Comparison of ENCODE assay signal across 9 cellular contexts in the genomic region with DNA sequence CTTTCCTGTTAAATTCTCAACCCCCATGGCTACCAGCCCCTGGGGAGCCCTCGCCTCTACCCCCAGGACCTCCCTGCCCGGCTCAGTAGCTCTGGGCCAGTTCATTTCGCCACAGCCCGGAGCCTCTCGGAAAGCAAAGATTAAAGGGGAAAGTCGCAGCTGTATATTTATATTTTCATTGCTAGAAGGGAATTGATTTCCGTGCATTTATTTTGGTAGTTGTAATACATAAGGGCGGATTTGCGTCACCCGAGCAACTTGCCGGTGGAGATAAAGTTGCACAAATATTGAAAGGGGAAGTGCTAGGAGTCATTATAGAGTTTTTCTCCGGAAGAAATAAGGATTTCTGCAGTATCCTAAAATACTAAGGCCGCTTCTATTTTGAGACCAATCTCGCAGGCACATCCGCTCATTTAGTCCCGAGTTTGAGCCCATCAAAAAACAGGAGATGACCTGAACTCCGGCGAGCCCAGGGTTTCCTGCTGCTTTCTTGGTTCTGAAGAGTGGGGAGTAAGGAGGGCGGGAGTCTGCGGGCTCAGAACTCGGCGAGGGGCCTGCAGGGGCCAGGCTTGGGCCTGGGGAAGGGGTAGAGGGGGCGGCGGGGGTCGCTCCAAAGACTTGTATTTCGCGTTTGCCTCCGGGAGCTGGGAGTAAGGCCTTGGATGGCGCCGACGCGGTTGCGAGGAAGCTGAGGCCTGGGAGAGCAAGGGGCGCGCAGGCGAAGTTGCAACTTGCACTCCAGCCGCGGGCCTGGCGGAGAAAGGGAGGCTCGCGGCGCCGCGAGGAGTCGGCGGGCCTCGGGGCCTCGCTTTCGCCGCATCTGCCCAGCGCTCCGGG. TPM values are rescaled to one million over a fixed set of nuclear protein-coding genes. Genes with fewer than 3 reads are reported as not detected.
DNase-seq lines count a peak whose midpoint lies in the region; ATAC-seq and TF ChIP-seq lines count a peak whose summit lies in the region.
"Had no signal": no experiment of that assay in that cellular context is flagged by ENCODE, and none has a peak within 500 bp of the region (broad histone marks: within the 10 kb centered on the region; RNA-seq: fewer than 3 reads in every experiment).

No MANE protein-coding gene starts in this region.

- ATAC-seq in upper lobe of right lung (no peak), HG03439 (IDR thresholded peaks at IDR 0.05; ENCODE audit: unreplicated experiment) (no peak), GM21825 (IDR thresholded peaks at IDR 0.05; ENCODE audit: unreplicated experiment) (no peak)

- no peaks in the 10 kb centered on the region for H3K36me3 ChIP-seq in mucosa of rectum (ENCODE audit: control insufficient read depth in 2 of 2, insufficient read depth in 2 of 2, low read length in 2 of 2)
- H3K36me3 ChIP-seq in upper lobe of right lung = no peaks in the 10 kb centered on the region

- peaks cover 38% of the 10 kb centered on the region for H3K4me1 Mint-ChIP-seq in activated naive CD8-positive, alpha-beta T cell (ENCODE audit: low read depth)
- H3K4me1 Mint-ChIP-seq in activated naive CD8-positive, alpha-beta T cell treated with anti-CD3 and anti-CD28 coated beads for 36 hours = peaks cover 31% of the 10 kb centered on the region

- peak overlapping the region; percentile 35 for H3K4me3 Mint-ChIP-seq in activated naive CD8-positive, alpha-beta T cell
- no peak overlapping the region for H3K4me3 Mint-ChIP-seq in activated naive CD8-positive, alpha-beta T cell treated with anti-CD3 and anti-CD28 coated beads for 36 hours

- no peaks in the 10 kb centered on the region for H3K9me3 Mint-ChIP-seq in activated naive CD8-positive, alpha-beta T cell (ENCODE audit: low read depth)
- no peaks in the 10 kb centered on the region for H3K9me3 Mint-ChIP-seq in activated naive CD8-positive, alpha-beta T cell treated with anti-CD3 and anti-CD28 coated beads for 36 hours

- H3K27me3 ChIP-seq in mucosa of rectum (ENCODE audit: control insufficient read depth in 2 of 2, insufficient read depth in 2 of 2, low read length in 2 of 2) (peaks cover 6 to 21% of the 10 kb centered on the region in 2 donors), upper lobe of right lung (no peaks in the 10 kb centered on the region)

- H3K27ac Mint-ChIP-seq in activated naive CD8-positive, alpha-beta T cell = no peak overlapping the region
- no peak overlapping the region for H3K27ac Mint-ChIP-seq in activated naive CD8-positive, alpha-beta T cell treated with anti-CD3 and anti-CD28 coated beads for 36 hours

- no peak for TF ChIP-seq POLR2A in erythroblast (IDR thresholded peaks at IDR 0.05; ENCODE audit: low read length)

- peaks cover 9 to 16% of the 10 kb centered on the region in 2 donors for H3K4me1 ChIP-seq in mucosa of rectum (ENCODE audit: control insufficient read depth in 2 of 2, insufficient read depth in 2 of 2, low read length in 2 of 2)
- peaks cover 27% of the 10 kb centered on the region for H3K4me1 ChIP-seq in upper lobe of right lung

- DNase-seq in activated naive CD8-positive, alpha-beta T cell treated with anti-CD3 and anti-CD28 coated beads for 36 hours = no peak
- DNase-seq in erythroblast (lab: John Stamatoyannopoulos, UW) (peak; percentile 41 to 56), upper lobe of right lung (peak; percentile 69)
- DNase-seq in stimulated activated CD4-positive, alpha-beta T cell treated with anti-CD3 and anti-CD28 coated beads, Interleukin-4, amount 100 ng/mL, for 24 hours = no peak

- H3K36me3 Mint-ChIP-seq in activated naive CD8-positive, alpha-beta T cell = no peaks in the 10 kb centered on the region
- H3K36me3 Mint-ChIP-seq in activated naive CD8-positive, alpha-beta T cell treated with anti-CD3 and anti-CD28 coated beads for 36 hours = no peaks in the 10 kb centered on the region

- peaks cover 64% of the 10 kb centered on the region for H3K27me3 Mint-ChIP-seq in activated naive CD8-positive, alpha-beta T cell
- H3K27me3 Mint-ChIP-seq in activated naive CD8-positive, alpha-beta T cell treated with anti-CD3 and anti-CD28 coated beads for 36 hours = peaks cover 90% of the 10 kb centered on the region

- peak overlapping the region; percentile 19 to 61 for H3K4me3 ChIP-seq in mucosa of rectum (ENCODE audit: low read length in 2 of 2)
- peak overlapping the region; percentile 70 for H3K4me3 ChIP-seq in upper lobe of right lung

- intact Hi-C loops in upper lobe of right lung (cut with DNase I) = no loop called here

- no peak for TF ChIP-seq CTCF in upper lobe of right lung (IDR thresholded peaks at IDR 0.05)

- H3K9ac ChIP-seq in mucosa of rectum (ENCODE audit: low read depth in 1 of 2, low read length in 2 of 2) = peak overlapping the region; percentile 32 to 60

- no peaks in the 10 kb centered on the region for H3K9me3 ChIP-seq in mucosa of rectum (ENCODE audit: control insufficient read depth in 2 of 2, low read length in 2 of 2)
- H3K9me3 ChIP-seq in upper lobe of right lung = no peaks in the 10 kb centered on the region

- H3K27ac ChIP-seq in mucosa of rectum (ENCODE audit: low read depth in 2 of 2, low read length in 2 of 2) (peak overlapping the region; percentile 58 to 88), upper lobe of right lung (peak overlapping the region; percentile 84)

RNA-seq across cellular contexts. Expression of a gene that starts 2.5 kb away (rescaled TPM):
- not detected for total RNA-seq in activated naive CD8-positive, alpha-beta T cell treated with anti-CD3 and anti-CD28 coated beads for 36 hours
- total RNA-seq in upper lobe of right lung = 14.9 TPM
- total RNA-seq: A673 had no signal

Comparison
In these comparisons a context has a peak if more than half of its experiments do, and no peak if none do; other contexts are left out.
1. DNase-seq: peak in erythroblast (2 of 2) and upper lobe of right lung (single experiment); none in activated naive CD8-positive, alpha-beta T cell treated with anti-CD3 and anti-CD28 coated beads for 36 hours (single experiment) and stimulated activated CD4-positive, alpha-beta T cell treated with anti-CD3 and anti-CD28 coated beads, Interleukin-4, amount 100 ng/mL, for 24 hours (single experiment).
2. RNA of a gene that starts 2.5 kb away (total RNA-seq): 14.9 TPM in upper lobe of right lung (single experiment); not detected in activated naive CD8-positive, alpha-beta T cell treated with anti-CD3 and anti-CD28 coated beads for 36 hours; every median in the first group is over 10 times any median in the second.